Comparison of ENCODE assay signal across 9 cellular contexts in genomic region chr17:57898487-57899311, GRCh38. TPM values are rescaled to one million over a fixed set of nuclear protein-coding genes. Genes with fewer than 3 reads are reported as not detected.
A peak's percentile ranks its signal among the peaks of the same experiment; 100 is the strongest.
DNase-seq lines count a peak whose midpoint lies in the region; ATAC-seq and TF ChIP-seq lines count a peak whose summit lies in the region.
"Had no signal": no experiment of that assay in that cellular context is flagged by ENCODE, and none has a peak within 500 bp of the region (broad histone marks: within the 10 kb centered on the region; RNA-seq: fewer than 3 reads in every experiment).

No MANE protein-coding gene starts in this region.

- H3K27me3 Mint-ChIP-seq in WTC11 (ENCODE audit: low read depth), result no peaks in the 10 kb centered on the region

- peak; percentile 90 for DNase-seq in GM03348 (ENCODE audit: low spot score)
- peak; percentile 80 for DNase-seq in WTC11 (ENCODE audit: low spot score)
- peak; percentile 80 for DNase-seq in right atrium auricular region (ENCODE audit: low spot score)
- peak; percentile 55 for DNase-seq in renal cortical epithelial cell (ENCODE audit: low read depth)
- no peak for DNase-seq in cerebellar nuclear complex (lab: John Stamatoyannopoulos, UW)
- no peak for DNase-seq in activated gamma-delta T cell treated with Interleukin-2 at 50 U/mL for 16 hours
- DNase-seq: activated effector memory CD4-positive, alpha-beta T cell treated with Interleukin-2 at 50 U/mL for 16 hours had no signal

- no peaks in the 10 kb centered on the region for H3K36me3 Mint-ChIP-seq in WTC11

- H3K4me3 Mint-ChIP-seq in WTC11, result no peak overlapping the region

- no peak for TF ChIP-seq CTCF in WTC11 (IDR thresholded peaks at IDR 0.05)
- no peak for TF ChIP-seq CTCF in right atrium auricular region (IDR thresholded peaks at IDR 0.05)

- H3K9me3 ChIP-seq in right atrium auricular region, result no peaks in the 10 kb centered on the region

- peak overlapping the region; percentile 83 to 96 for H3K27ac ChIP-seq in right atrium auricular region

- H3K4me1 ChIP-seq in right atrium auricular region, result peaks cover 3 to 83% of the 10 kb centered on the region in 2 donors

- no peaks in the 10 kb centered on the region for H3K36me3 ChIP-seq in right atrium auricular region

- H3K27me3 ChIP-seq in right atrium auricular region, result no peaks in the 10 kb centered on the region

- peak; percentile 88 for ATAC-seq in WTC11
- ATAC-seq in HG02763 (IDR thresholded peaks at IDR 0.05; ENCODE audit: unreplicated experiment), result no peak
- no peak for ATAC-seq in GM18861 (IDR thresholded peaks at IDR 0.05; ENCODE audit: unreplicated experiment)

- CTCF ChIA-PET in WTC11 (lab: Charles Lee), result interaction anchor here (0.6 to 3.5 kb wide), 25 partner anchors 9 to 656 kb away, joined by 3 to 25 read pairs (median 4); partner anchors contain the start of genes CUEDC1 and VEZF1

- POLR2A ChIA-PET in WTC11 (lab: Charles Lee), result interaction anchor here (1.0 to 1.2 kb wide), 3 partner anchors 48 to 109 kb away, joined by 3 to 5 read pairs (median 3); partner anchors contain the start of genes MRPS23 and VEZF1

- peak overlapping the region; percentile 81 for H3K27ac Mint-ChIP-seq in WTC11

- H3K4me3 ChIP-seq in right atrium auricular region, result no peak overlapping the region

- H3K4me1 Mint-ChIP-seq in WTC11, result peaks cover 41% of the 10 kb centered on the region

- no peaks in the 10 kb centered on the region for H3K9me3 Mint-ChIP-seq in WTC11

TF ChIP-seq in WTC11, 78 proteins besides CTCF, POLR2A, EP300 and RAD21:
- no peak for TF ChIP-seq ZNF121 (CRISPR knock-in tag; IDR thresholded peaks at IDR 0.05)
- no peak for TF ChIP-seq HMGA2 (CRISPR knock-in tag; IDR thresholded peaks at IDR 0.05)
- TF ChIP-seq, protein P1, sequence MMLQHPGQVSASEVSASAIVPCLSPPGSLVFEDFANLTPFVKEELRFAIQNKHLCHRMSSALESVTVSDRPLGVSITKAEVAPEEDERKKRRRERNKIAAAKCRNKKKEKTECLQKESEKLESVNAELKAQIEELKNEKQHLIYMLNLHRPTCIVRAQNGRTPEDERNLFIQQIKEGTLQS (CRISPR knock-in tag; conservative IDR thresholded peaks at IDR 0.05), result no peak
- no peak for TF ChIP-seq OVOL2 (CRISPR knock-in tag; IDR thresholded peaks at IDR 0.05; ENCODE audit: borderline replicate concordance)
- no peak for TF ChIP-seq SOX15 (CRISPR knock-in tag; IDR thresholded peaks at IDR 0.05)
- TF ChIP-seq, protein P2, sequence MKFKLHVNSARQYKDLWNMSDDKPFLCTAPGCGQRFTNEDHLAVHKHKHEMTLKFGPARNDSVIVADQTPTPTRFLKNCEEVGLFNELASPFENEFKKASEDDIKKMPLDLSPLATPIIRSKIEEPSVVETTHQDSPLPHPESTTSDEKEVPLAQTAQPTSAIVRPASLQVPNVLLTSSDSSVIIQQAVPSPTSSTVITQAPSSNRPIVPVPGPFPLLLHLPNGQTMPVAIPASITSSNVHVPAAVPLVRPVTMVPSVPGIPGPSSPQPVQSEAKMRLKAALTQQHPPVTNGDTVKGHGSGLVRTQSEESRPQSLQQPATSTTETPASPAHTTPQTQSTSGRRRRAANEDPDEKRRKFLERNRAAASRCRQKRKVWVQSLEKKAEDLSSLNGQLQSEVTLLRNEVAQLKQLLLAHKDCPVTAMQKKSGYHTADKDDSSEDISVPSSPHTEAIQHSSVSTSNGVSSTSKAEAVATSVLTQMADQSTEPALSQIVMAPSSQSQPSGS (CRISPR knock-in tag; IDR thresholded peaks at IDR 0.05; ENCODE audit: borderline replicate concordance, low read depth), result no peak
- no peak for TF ChIP-seq NR2C2 (CRISPR knock-in tag; IDR thresholded peaks at IDR 0.05)
- TF ChIP-seq MXD4 (CRISPR knock-in tag; IDR thresholded peaks at IDR 0.05; ENCODE audit: borderline replicate concordance), result no peak
- TF ChIP-seq, protein P3, sequence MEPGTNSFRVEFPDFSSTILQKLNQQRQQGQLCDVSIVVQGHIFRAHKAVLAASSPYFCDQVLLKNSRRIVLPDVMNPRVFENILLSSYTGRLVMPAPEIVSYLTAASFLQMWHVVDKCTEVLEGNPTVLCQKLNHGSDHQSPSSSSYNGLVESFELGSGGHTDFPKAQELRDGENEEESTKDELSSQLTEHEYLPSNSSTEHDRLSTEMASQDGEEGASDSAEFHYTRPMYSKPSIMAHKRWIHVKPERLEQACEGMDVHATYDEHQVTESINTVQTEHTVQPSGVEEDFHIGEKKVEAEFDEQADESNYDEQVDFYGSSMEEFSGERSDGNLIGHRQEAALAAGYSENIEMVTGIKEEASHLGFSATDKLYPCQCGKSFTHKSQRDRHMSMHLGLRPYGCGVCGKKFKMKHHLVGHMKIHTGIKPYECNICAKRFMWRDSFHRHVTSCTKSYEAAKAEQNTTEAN (CRISPR knock-in tag; IDR thresholded peaks at IDR 0.05), result no peak
- no peak for TF ChIP-seq E2F5 (CRISPR knock-in tag; IDR thresholded peaks at IDR 0.05)
- no peak for TF ChIP-seq JAZF1 (CRISPR knock-in tag; IDR thresholded peaks at IDR 0.05)
- TF ChIP-seq, protein P4, sequence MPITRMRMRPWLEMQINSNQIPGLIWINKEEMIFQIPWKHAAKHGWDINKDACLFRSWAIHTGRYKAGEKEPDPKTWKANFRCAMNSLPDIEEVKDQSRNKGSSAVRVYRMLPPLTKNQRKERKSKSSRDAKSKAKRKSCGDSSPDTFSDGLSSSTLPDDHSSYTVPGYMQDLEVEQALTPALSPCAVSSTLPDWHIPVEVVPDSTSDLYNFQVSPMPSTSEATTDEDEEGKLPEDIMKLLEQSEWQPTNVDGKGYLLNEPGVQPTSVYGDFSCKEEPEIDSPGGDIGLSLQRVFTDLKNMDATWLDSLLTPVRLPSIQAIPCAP (CRISPR knock-in tag; IDR thresholded peaks at IDR 0.05), result no peak
- TF ChIP-seq EMX1 (CRISPR knock-in tag; IDR thresholded peaks at IDR 0.05), result no peak
- TF ChIP-seq TP53 (CRISPR knock-in tag; IDR thresholded peaks at IDR 0.05), result no peak
- TF ChIP-seq ZNF396 (CRISPR knock-in tag; IDR thresholded peaks at IDR 0.05; ENCODE audit: borderline replicate concordance), result no peak
- TF ChIP-seq, protein P5, sequence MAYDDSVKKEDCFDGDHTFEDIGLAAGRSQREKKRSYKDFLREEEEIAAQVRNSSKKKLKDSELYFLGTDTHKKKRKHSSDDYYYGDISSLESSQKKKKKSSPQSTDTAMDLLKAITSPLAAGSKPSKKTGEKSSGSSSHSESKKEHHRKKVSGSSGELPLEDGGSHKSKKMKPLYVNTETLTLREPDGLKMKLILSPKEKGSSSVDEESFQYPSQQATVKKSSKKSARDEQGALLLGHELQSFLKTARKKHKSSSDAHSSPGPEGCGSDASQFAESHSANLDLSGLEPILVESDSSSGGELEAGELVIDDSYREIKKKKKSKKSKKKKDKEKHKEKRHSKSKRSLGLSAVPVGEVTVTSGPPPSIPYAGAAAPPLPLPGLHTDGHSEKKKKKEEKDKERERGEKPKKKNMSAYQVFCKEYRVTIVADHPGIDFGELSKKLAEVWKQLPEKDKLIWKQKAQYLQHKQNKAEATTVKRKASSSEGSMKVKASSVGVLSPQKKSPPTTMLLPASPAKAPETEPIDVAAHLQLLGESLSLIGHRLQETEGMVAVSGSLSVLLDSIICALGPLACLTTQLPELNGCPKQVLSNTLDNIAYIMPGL (CRISPR knock-in tag; IDR thresholded peaks at IDR 0.05), result no peak
- TF ChIP-seq, protein P6, sequence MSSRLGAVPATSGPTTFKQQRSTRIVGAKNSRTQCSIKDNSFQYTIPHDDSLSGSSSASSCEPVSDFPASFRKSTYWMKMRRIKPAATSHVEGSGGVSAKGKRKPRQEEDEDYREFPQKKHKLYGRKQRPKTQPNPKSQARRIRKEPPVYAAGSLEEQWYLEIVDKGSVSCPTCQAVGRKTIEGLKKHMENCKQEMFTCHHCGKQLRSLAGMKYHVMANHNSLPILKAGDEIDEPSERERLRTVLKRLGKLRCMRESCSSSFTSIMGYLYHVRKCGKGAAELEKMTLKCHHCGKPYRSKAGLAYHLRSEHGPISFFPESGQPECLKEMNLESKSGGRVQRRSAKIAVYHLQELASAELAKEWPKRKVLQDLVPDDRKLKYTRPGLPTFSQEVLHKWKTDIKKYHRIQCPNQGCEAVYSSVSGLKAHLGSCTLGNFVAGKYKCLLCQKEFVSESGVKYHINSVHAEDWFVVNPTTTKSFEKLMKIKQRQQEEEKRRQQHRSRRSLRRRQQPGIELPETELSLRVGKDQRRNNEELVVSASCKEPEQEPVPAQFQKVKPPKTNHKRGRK (CRISPR knock-in tag; IDR thresholded peaks at IDR 0.05; ENCODE audit: borderline replicate concordance), result no peak

RNA-seq across cellular contexts. Expression of gene MRPS23, which starts 48.9 kb away (rescaled TPM):
- total RNA-seq in WTC11 (2021), result 57.9 to 65.3 TPM (median 58.1 TPM) in 3 replicates
- 10 to 100 TPM; 24.1 to 35.3 TPM for total RNA-seq in right atrium auricular region
- 20.2 and 58.9 TPM in 2 replicates for total RNA-seq in renal cortical epithelial cell

RNA-seq across cellular contexts. Expression of gene CUEDC1, which starts 56.5 kb away (rescaled TPM):
- total RNA-seq in WTC11 (2021), result 6.5 to 12.2 TPM (median 9.4 TPM) in 3 replicates
- 10 to 100 TPM; 32.5 to 33.3 TPM for total RNA-seq in right atrium auricular region
- total RNA-seq in renal cortical epithelial cell, result 10.1 and 20.1 TPM in 2 replicates

Comparison
In these comparisons a context has a peak if more than half of its experiments do, and no peak if none do; other contexts are left out.
1. DNase-seq: peak in GM03348 (single experiment), WTC11 (single experiment), right atrium auricular region (single experiment) and renal cortical epithelial cell (single experiment); none in cerebellar nuclear complex (0 of 2) and activated gamma-delta T cell treated with Interleukin-2 at 50 U/mL for 16 hours (single experiment).